ENCODE assay signal across 8 cellular contexts in the genomic region with DNA sequence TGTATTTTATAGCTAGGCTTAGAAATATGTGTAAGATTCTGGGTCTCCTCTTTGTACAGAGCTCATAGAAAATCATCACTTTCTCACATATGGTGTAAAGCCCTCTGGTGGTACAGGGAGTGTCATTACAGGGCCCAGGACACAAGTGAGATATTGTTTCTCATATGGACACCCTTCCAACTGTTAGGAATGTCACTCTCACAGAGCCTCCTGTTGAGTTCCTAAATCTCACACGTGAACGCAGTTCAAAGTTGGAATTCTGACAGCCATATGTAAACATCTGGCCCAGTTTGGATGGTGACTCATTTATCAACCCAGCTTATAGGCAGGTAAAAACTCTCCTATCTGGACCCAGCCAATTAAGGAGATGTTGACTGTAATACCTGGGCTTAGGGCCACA. TPM values are rescaled to one million over a fixed set of nuclear protein-coding genes. Genes with fewer than 3 reads are reported as not detected.
DNase-seq lines count a peak whose midpoint lies in the region; ATAC-seq and TF ChIP-seq lines count a peak whose summit lies in the region.

No MANE protein-coding gene starts in this region.

- ATAC-seq in SK-N-SH treated with all-trans-retinoic acid at 6 μM for 48 hours, result peak; percentile 90
- ATAC-seq in HG02623 (IDR thresholded peaks at IDR 0.05; ENCODE audit: unreplicated experiment), result no peak

- no peak overlapping the region for H3K9ac ChIP-seq in GM23248

- no peaks in the 10 kb centered on the region for H3K27me3 ChIP-seq in GM23248 (replicated peaks; ENCODE audit: insufficient read depth)

- DNase-seq in AG09319 (ENCODE audit: extremely low read depth, low read depth) (no peak), GM23248 (peak; percentile 56), inferior parietal cortex (ENCODE audit: extremely low spot score) (peak; percentile 33), C1 segment of cervical spinal cord (lab: John Stamatoyannopoulos, UW) (no peak), foreskin melanocyte (no peak)
- no peak for DNase-seq in activated CD8-positive, alpha-beta memory T cell treated with anti-CD3 and anti-CD28 coated beads, Interleukin-2, amount 50 U/mL, for 48 hours

- H2AFZ ChIP-seq in GM23248, result no peak overlapping the region

- 50 to 55% methylated on average over 2 of the region's 2 CpGs for WGBS in GM23248 (ENCODE audit: low coverage in 1 of 2, low lambda C conversion rate in 2 of 2, missing lambda C conversion rate in 2 of 2), 2 experiments

- H3K9me2 ChIP-seq in GM23248 (ENCODE audit: insufficient read depth), result no peaks in the 10 kb centered on the region

- no peaks in the 10 kb centered on the region for H3K4me1 ChIP-seq in GM23248 (ENCODE audit: insufficient read depth)

- no peaks in the 10 kb centered on the region for H3F3A ChIP-seq in GM23248 (ENCODE audit: insufficient read depth)

- in situ Hi-C loops in GM23248 (cut with MboI), result no loop called here

- no peak overlapping the region for H3K4me3 ChIP-seq in GM23248

- H3K4me2 ChIP-seq in GM23248 (ENCODE audit: unreplicated experiment), result no peak overlapping the region

- H3K9me3 ChIP-seq in GM23248 (ENCODE audit: low read depth), result no peaks in the 10 kb centered on the region

- H4K20me1 ChIP-seq in GM23248 (ENCODE audit: insufficient read depth), result no peaks in the 10 kb centered on the region

- no peaks in the 10 kb centered on the region for H3K79me2 ChIP-seq in GM23248 (ENCODE audit: insufficient read depth)

- H3K36me3 ChIP-seq in GM23248 (ENCODE audit: low read depth), result no peaks in the 10 kb centered on the region

- no peak overlapping the region for H3K27ac ChIP-seq in GM23248

- TF ChIP-seq CTCF in AG09319 (IDR thresholded peaks at IDR 0.05; ENCODE audit: low read depth, low read length), result peak; percentile 28

TF ChIP-seq in SK-N-SH treated with all-trans-retinoic acid at 6 μM for 48 hours, 23 proteins besides CTCF, POLR2A, EP300 and RAD21:
- no peak for TF ChIP-seq ZNF8 (CRISPR knock-in tag; IDR thresholded peaks at IDR 0.05)
- TF ChIP-seq, protein P1, sequence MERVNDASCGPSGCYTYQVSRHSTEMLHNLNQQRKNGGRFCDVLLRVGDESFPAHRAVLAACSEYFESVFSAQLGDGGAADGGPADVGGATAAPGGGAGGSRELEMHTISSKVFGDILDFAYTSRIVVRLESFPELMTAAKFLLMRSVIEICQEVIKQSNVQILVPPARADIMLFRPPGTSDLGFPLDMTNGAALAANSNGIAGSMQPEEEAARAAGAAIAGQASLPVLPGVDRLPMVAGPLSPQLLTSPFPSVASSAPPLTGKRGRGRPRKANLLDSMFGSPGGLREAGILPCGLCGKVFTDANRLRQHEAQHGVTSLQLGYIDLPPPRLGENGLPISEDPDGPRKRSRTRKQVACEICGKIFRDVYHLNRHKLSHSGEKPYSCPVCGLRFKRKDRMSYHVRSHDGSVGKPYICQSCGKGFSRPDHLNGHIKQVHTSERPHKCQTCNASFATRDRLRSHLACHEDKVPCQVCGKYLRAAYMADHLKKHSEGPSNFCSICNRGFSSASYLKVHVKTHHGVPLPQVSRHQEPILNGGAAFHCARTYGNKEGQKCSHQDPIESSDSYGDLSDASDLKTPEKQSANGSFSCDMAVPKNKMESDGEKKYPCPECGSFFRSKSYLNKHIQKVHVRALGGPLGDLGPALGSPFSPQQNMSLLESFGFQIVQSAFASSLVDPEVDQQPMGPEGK (CRISPR knock-in tag; IDR thresholded peaks at IDR 0.05; ENCODE audit: borderline replicate concordance), result no peak
- no peak for TF ChIP-seq PPARA (CRISPR knock-in tag; IDR thresholded peaks at IDR 0.05; ENCODE audit: borderline replicate concordance)
- TF ChIP-seq, protein P2, sequence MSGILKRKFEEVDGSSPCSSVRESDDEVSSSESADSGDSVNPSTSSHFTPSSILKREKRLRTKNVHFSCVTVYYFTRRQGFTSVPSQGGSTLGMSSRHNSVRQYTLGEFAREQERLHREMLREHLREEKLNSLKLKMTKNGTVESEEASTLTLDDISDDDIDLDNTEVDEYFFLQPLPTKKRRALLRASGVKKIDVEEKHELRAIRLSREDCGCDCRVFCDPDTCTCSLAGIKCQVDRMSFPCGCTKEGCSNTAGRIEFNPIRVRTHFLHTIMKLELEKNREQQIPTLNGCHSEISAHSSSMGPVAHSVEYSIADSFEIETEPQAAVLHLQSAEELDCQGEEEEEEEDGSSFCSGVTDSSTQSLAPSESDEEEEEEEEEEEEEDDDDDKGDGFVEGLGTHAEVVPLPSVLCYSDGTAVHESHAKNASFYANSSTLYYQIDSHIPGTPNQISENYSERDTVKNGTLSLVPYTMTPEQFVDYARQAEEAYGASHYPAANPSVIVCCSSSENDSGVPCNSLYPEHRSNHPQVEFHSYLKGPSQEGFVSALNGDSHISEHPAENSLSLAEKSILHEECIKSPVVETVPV (CRISPR knock-in tag; IDR thresholded peaks at IDR 0.05), result no peak
- TF ChIP-seq SNAI2 (CRISPR knock-in tag; IDR thresholded peaks at IDR 0.05), result no peak
- no peak for TF ChIP-seq ARNTL (CRISPR knock-in tag; IDR thresholded peaks at IDR 0.05; ENCODE audit: borderline replicate concordance, low read depth)
- TF ChIP-seq POU6F1 (CRISPR knock-in tag; IDR thresholded peaks at IDR 0.05; ENCODE audit: borderline replicate concordance, low read depth), result no peak
- TF ChIP-seq TCF4 (CRISPR knock-in tag; IDR thresholded peaks at IDR 0.05; ENCODE audit: borderline replicate concordance), result no peak
- TF ChIP-seq RARB (CRISPR knock-in tag; IDR thresholded peaks at IDR 0.05), result no peak

RNA-seq across cellular contexts. Expression of gene ZNF107, which starts 35.4 kb away (rescaled TPM):
- 2.8 and 3.2 TPM in 2 replicates for total RNA-seq in GM23248 (2014; rRNA removed; shearing (Covaris generic))
- 1.6 and 2.5 TPM in 2 replicates for polyA plus RNA-seq in GM23248 (2016; fragmentation: Nextera tagmentation; extraction: Ambion mirVana)

Comparison
In these comparisons a context has a peak if more than half of its experiments do, and no peak if none do; other contexts are left out.
1. DNase-seq: peak in GM23248 (single experiment) and inferior parietal cortex (single experiment); none in AG09319 (single experiment), C1 segment of cervical spinal cord (0 of 14), activated CD8-positive, alpha-beta memory T cell treated with anti-CD3 and anti-CD28 coated beads, Interleukin-2, amount 50 U/mL, for 48 hours (single experiment) and foreskin melanocyte (single experiment).